ENCODE assay signal across 8 cellular contexts in the genomic region with DNA sequence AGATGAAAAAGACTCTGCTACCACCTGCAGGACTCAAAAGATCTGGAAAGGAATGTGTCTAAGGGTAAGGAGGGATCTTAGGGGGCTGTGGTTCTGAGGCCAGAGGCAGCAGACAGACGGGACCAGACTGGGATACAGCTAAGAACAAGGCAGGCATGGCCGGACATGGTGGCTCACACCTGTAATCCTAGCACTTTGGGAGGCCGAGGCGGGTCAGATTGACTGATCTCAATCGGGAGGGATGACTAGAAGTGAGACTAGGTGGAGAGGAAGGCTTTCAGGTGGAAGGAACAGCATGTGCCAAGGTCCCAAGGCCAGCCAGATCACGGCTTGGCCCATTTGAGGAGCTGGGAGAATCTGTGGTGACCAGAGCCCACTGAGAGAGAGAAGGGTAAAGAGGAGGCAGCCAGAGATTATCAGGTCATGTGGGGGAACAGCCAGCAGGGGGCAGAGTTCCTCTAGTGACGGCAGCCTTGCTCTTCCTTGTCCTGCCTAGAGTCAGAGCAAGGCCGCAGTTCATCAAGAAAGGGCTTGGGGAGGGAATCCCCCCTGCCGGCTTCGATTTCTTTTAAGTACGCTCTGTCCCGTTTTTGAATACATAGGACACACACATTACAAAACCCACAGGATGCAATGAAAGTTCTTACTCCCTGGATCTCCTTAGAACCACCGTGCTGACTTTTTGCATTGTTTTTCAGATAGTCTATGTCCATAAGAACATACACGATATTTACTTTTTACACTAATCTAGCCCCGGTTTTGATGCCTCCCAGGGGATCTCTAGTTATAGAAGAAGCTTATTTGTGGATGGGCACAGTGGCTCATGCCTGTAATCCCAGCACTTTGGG. TPM values are rescaled to one million over a fixed set of nuclear protein-coding genes. Genes with fewer than 3 reads are reported as not detected.
DNase-seq lines count a peak whose midpoint lies in the region; ATAC-seq, FAIRE-seq and TF ChIP-seq lines count a peak whose summit lies in the region.

No MANE protein-coding gene starts in this region.

- H2AFZ ChIP-seq in astrocyte (ENCODE audit: low read depth, low read length) = no peak overlapping the region
- no peak overlapping the region for H2AFZ ChIP-seq in smooth muscle cell (ENCODE audit: low read depth)

- FAIRE-seq in GM19239 (lab: Jason Lieb, UNC) = peak; percentile 90
- peak; percentile 32 for FAIRE-seq in astrocyte (lab: Jason Lieb, UNC)

- peak overlapping the region; percentile 56 for H3K27ac Mint-ChIP-seq in astrocyte (ENCODE audit: unreplicated experiment)

- no peaks in the 10 kb centered on the region for H3K79me2 ChIP-seq in astrocyte (ENCODE audit: insufficient read depth, low read length)
- no peaks in the 10 kb centered on the region for H3K79me2 ChIP-seq in smooth muscle cell (ENCODE audit: low read depth)

- no peaks in the 10 kb centered on the region for H3K9me3 Mint-ChIP-seq in astrocyte (ENCODE audit: unreplicated experiment)

- H4K20me1 ChIP-seq in astrocyte (ENCODE audit: insufficient read depth, low read length) (peaks cover 9% of the 10 kb centered on the region), smooth muscle cell (ENCODE audit: low read depth) (peaks cover 8% of the 10 kb centered on the region)

- H3K9me3 ChIP-seq in astrocyte (ENCODE audit: insufficient read depth, low read depth, low read length) (no peaks in the 10 kb centered on the region), smooth muscle cell (replicated peaks; ENCODE audit: low read depth) (no peaks in the 10 kb centered on the region)

- H3K4me1 ChIP-seq in astrocyte (ENCODE audit: insufficient read depth, low read length) = peaks cover 22% of the 10 kb centered on the region
- peaks cover 6% of the 10 kb centered on the region for H3K4me1 ChIP-seq in smooth muscle cell (ENCODE audit: low read depth)

- peaks cover 21% of the 10 kb centered on the region for H3K4me1 Mint-ChIP-seq in astrocyte (ENCODE audit: low read depth, unreplicated experiment)

- TF ChIP-seq CTCF in astrocyte (IDR thresholded peaks at IDR 0.05; ENCODE audit: insufficient read depth, low read depth, low read length) (peak; percentile 68), smooth muscle cell (IDR thresholded peaks at IDR 0.05; ENCODE audit: borderline replicate concordance, insufficient read depth, poor library complexity, severe bottlenecking) (peak; percentile 84)

- H3K27ac ChIP-seq in astrocyte (ENCODE audit: low read depth, low read length) (no peak overlapping the region), smooth muscle cell (ENCODE audit: low read depth) (no peak overlapping the region)

- no peak overlapping the region for H3K4me3 ChIP-seq in astrocyte (ENCODE audit: insufficient read depth, low read depth, low read length)
- H3K4me3 ChIP-seq in smooth muscle cell = no peak overlapping the region

- peak overlapping the region; percentile 66 for H3K4me3 Mint-ChIP-seq in astrocyte (ENCODE audit: unreplicated experiment)

- 44% methylated on average over 15 of the region's 15 CpGs for WGBS in smooth muscle cell (ENCODE audit: low lambda C conversion rate)

- H3K4me2 ChIP-seq in astrocyte (ENCODE audit: low read length) (no peak overlapping the region), smooth muscle cell (no peak overlapping the region)

- no peaks in the 10 kb centered on the region for H3K36me3 Mint-ChIP-seq in astrocyte (ENCODE audit: low read depth, unreplicated experiment)

- no peaks in the 10 kb centered on the region for H3F3A ChIP-seq in smooth muscle cell (ENCODE audit: low read depth)

- no peak for ATAC-seq in GM18861 (IDR thresholded peaks at IDR 0.05; ENCODE audit: unreplicated experiment)

- DNase-seq in AG08395 (ENCODE audit: low spot score) (peak; percentile 78), GM19239 (ENCODE audit: insufficient read length, low spot score) (peak; percentile 95), NCI-H1930 (lab: John Stamatoyannopoulos, UW) (peak; percentile 26 to 71), T1000 (lab: John Stamatoyannopoulos, UW) (peak; percentile 61), astrocyte (ENCODE audit: low read depth) (no peak), hypothalamus (lab: John Stamatoyannopoulos, UW) (peak in 45 of 51 donors; percentile 14 to 89 (median 64)), smooth muscle cell (lab: John Stamatoyannopoulos, UW; ENCODE audit: unreplicated experiment) (peak; percentile 66)

- H3K27me3 ChIP-seq in astrocyte (ENCODE audit: insufficient read depth, low read length) (peaks cover 10% of the 10 kb centered on the region), smooth muscle cell (ENCODE audit: low read depth) (peaks cover 11% of the 10 kb centered on the region)

- no peaks in the 10 kb centered on the region for H3K27me3 Mint-ChIP-seq in astrocyte (ENCODE audit: low read depth, unreplicated experiment)

- H3K9ac ChIP-seq in astrocyte (ENCODE audit: low read length) (no peak overlapping the region), smooth muscle cell (ENCODE audit: low read depth) (no peak overlapping the region)

- H3K36me3 ChIP-seq in astrocyte (ENCODE audit: insufficient read depth, low read length) (no peaks in the 10 kb centered on the region), smooth muscle cell (ENCODE audit: low read depth) (no peaks in the 10 kb centered on the region)

RNA-seq across cellular contexts. Expression of a gene that starts 2.6 kb away (rescaled TPM):
- total RNA-seq in astrocyte (148 and 179 TPM in 2 replicates), smooth muscle cell (6.6 and 17.0 TPM in 2 replicates)
- 3.5 and 11.2 TPM in 2 replicates for polyA plus RNA-seq in smooth muscle cell

RNA-seq across cellular contexts. Expression of a gene that starts 3.2 kb away (rescaled TPM):
- 14.5 and 20.8 TPM in 2 replicates for total RNA-seq in astrocyte
- total RNA-seq in smooth muscle cell = 0.31 and 1.5 TPM in 2 replicates
- 0.17 and 0.28 TPM in 2 replicates for polyA plus RNA-seq in smooth muscle cell
